1 cellular context compared by ENCODE assay signal in genomic region chr19:16828990-16829821, GRCh38.
TF ChIP-seq lines count a peak whose summit lies in the region.

SIN3B (plus strand) TSS chr19:16829398; CDS start chr19:16829421, 23 bp downstream.

TF ChIP-seq in GM23338, 12 proteins besides CTCF, POLR2A, EP300 and RAD21 (continued from another document):
- TF ChIP-seq ZNF462 (CRISPR knock-in tag; IDR thresholded peaks at IDR 0.05) = no peak
- TF ChIP-seq CREB1 (CRISPR knock-in tag; IDR thresholded peaks at IDR 0.05; ENCODE audit: low read depth) = peak; percentile 72
- no peak for TF ChIP-seq JUNB (IDR thresholded peaks at IDR 0.05; ENCODE audit: unreplicated experiment)
- no peak for TF ChIP-seq NANOG (IDR thresholded peaks at IDR 0.05; ENCODE audit: borderline replicate concordance)
- TF ChIP-seq STAT1 (IDR thresholded peaks at IDR 0.05; ENCODE audit: unreplicated experiment) = no peak
- TF ChIP-seq ETS1 (IDR thresholded peaks at IDR 0.05) = no peak
- no peak for TF ChIP-seq REST (IDR thresholded peaks at IDR 0.05; ENCODE audit: unreplicated experiment)
- TF ChIP-seq ZNF331 (CRISPR knock-in tag; IDR thresholded peaks at IDR 0.05; ENCODE audit: low read depth) = no peak
